In the genomic region with DNA sequence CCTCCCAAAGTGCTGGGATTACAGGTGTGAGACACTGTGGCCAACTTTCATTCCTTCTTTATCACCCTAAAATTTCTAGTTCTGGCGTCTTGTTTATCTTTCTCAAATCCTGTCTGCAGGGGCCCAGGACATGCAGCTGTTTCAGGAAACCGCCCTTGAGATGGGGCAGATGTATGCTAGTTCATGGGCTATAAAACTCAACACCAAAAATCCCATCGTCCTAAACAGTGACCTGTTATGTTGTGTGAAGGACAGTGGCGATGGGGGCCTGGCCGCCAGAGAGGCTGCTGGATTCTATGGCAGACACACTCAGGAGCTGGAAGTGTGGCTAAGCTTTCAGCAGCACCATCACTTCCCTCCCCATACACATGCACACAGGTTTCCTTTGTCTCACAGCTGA, we compare ENCODE assay signal across 15 cellular contexts. TPM values are rescaled to one million over a fixed set of nuclear protein-coding genes. Genes with fewer than 3 reads are reported as not detected.
A peak's percentile ranks its signal among the peaks of the same experiment; 100 is the strongest.
DNase-seq lines count a peak whose midpoint lies in the region; ATAC-seq and TF ChIP-seq lines count a peak whose summit lies in the region.
"Had no signal": no experiment of that assay in that cellular context is flagged by ENCODE, and none has a peak within 500 bp of the region (broad histone marks: within the 10 kb centered on the region; RNA-seq: fewer than 3 reads in every experiment).

No MANE protein-coding gene starts in this region.

- no peak for ATAC-seq in CD4-positive, CD25-positive, alpha-beta regulatory T cell (ENCODE audit: low read depth in 2 of 2)
- no peak for ATAC-seq in CD8-positive, alpha-beta T cell
- ATAC-seq in central memory CD8-positive, alpha-beta T cell (replicated peaks; ENCODE audit: extremely low read depth, poor library complexity, severe bottlenecking): no peak

- peaks cover 23% of the 10 kb centered on the region for H3K36me3 ChIP-seq in CD4-positive, CD25-positive, alpha-beta regulatory T cell (ENCODE audit: control insufficient read depth, insufficient read depth, low read length)
- peaks cover 5% of the 10 kb centered on the region for H3K36me3 ChIP-seq in CD8-positive, alpha-beta T cell (ENCODE audit: insufficient read depth, low read length)
- H3K36me3 ChIP-seq in neutrophil: peaks cover 12% of the 10 kb centered on the region
- H3K36me3 ChIP-seq: HAP-1 had no signal

- H3K36me3 Mint-ChIP-seq in CD4-positive, CD25-positive, alpha-beta regulatory T cell: peaks cover 4% of the 10 kb centered on the region
- peaks cover 36% of the 10 kb centered on the region for H3K36me3 Mint-ChIP-seq in CD8-positive, alpha-beta T cell
- peaks cover 8% of the 10 kb centered on the region for H3K36me3 Mint-ChIP-seq in central memory CD8-positive, alpha-beta T cell (ENCODE audit: insufficient read depth)

- H3K27ac ChIP-seq in CD4-positive, CD25-positive, alpha-beta regulatory T cell (ENCODE audit: insufficient read depth, low read length, poor library complexity, severe bottlenecking): no peak overlapping the region
- no peak overlapping the region for H3K27ac ChIP-seq in CD8-positive, alpha-beta T cell (ENCODE audit: low read depth, low read length)
- H3K27ac ChIP-seq in neutrophil: peak overlapping the region; percentile 1
- H3K27ac ChIP-seq: PC-9 had no signal

- H3K27ac Mint-ChIP-seq in CD4-positive, CD25-positive, alpha-beta regulatory T cell: peak overlapping the region in 2 of 3 donors; percentile 48 to 49
- peak overlapping the region; percentile 22 for H3K27ac Mint-ChIP-seq in CD8-positive, alpha-beta T cell
- H3K27ac Mint-ChIP-seq in central memory CD8-positive, alpha-beta T cell (ENCODE audit: low read depth): peak overlapping the region; percentile 32

- POLR2A ChIA-PET in CD8-positive, alpha-beta T cell (lab: Charles Lee): interaction anchor here (0.6 to 1.3 kb wide), 2 partner anchors 9 to 98 kb away, joined by 3 to 4 read pairs; no protein-coding TSS in a partner anchor

- no peak overlapping the region for H3K4me3 Mint-ChIP-seq in CD4-positive, CD25-positive, alpha-beta regulatory T cell
- no peak overlapping the region for H3K4me3 Mint-ChIP-seq in CD8-positive, alpha-beta T cell
- H3K4me3 Mint-ChIP-seq in central memory CD8-positive, alpha-beta T cell: no peak overlapping the region

- H3K9me3 Mint-ChIP-seq in CD4-positive, CD25-positive, alpha-beta regulatory T cell: no peaks in the 10 kb centered on the region
- H3K9me3 Mint-ChIP-seq in CD8-positive, alpha-beta T cell: no peaks in the 10 kb centered on the region
- H3K9me3 Mint-ChIP-seq in central memory CD8-positive, alpha-beta T cell: no peaks in the 10 kb centered on the region

- CTCF ChIA-PET in CD8-positive, alpha-beta T cell (lab: Charles Lee): interaction anchor here (0.9 to 2.2 kb wide), 5 partner anchors 21 to 124 kb away, joined by 4 to 7 read pairs (median 5); no protein-coding TSS in a partner anchor

- H3K4me3 ChIP-seq in CD4-positive, CD25-positive, alpha-beta regulatory T cell (ENCODE audit: low read depth, low read length): no peak overlapping the region
- H3K4me3 ChIP-seq in CD8-positive, alpha-beta T cell (ENCODE audit: low read depth, low read length): no peak overlapping the region
- no peak overlapping the region for H3K4me3 ChIP-seq in neutrophil (ENCODE audit: low read depth in 1 of 2, low read length in 1 of 2)
- H3K4me3 ChIP-seq: HAP-1, PC-9 had no signal

- TF ChIP-seq CTCF in CD8-positive, alpha-beta T cell (IDR thresholded peaks at IDR 0.05): no peak
- no peak for TF ChIP-seq CTCF in neutrophil (IDR thresholded peaks at IDR 0.05)

- H3K9me3 ChIP-seq in CD4-positive, CD25-positive, alpha-beta regulatory T cell (ENCODE audit: control insufficient read depth in 2 of 2, low read length in 2 of 2): no peaks in the 10 kb centered on the region
- H3K9me3 ChIP-seq in CD8-positive, alpha-beta T cell (ENCODE audit: low read length): no peaks in the 10 kb centered on the region
- H3K9me3 ChIP-seq in neutrophil: no peaks in the 10 kb centered on the region
- H3K9me3 ChIP-seq: HAP-1 had no signal

- DNase-seq in CD4-positive, CD25-positive, alpha-beta regulatory T cell: no peak
- DNase-seq in CD8-positive, alpha-beta T cell: no peak
- no peak for DNase-seq in central memory CD8-positive, alpha-beta T cell (ENCODE audit: low spot score in 2 of 2)
- DNase-seq in NCI-H1092 treated with DMSO at 0.1 percent for 48 hours (lab: John Stamatoyannopoulos, UW) (no peak), GM19238 (ENCODE audit: insufficient read length, low spot score) (no peak), inferior parietal cortex (ENCODE audit: extremely low spot score) (no peak)
- DNase-seq: Karpas-422, MM.1S, NCI-H1105 treated with DMSO at 0.1 percent for 48 hours, NCI-H187, NCI-H446, NCI-H748 treated with DMSO at 0.1 percent for 48 hours, PC-9 had no signal

- intact Hi-C loops in CD8-positive, alpha-beta T cell (cut with DNase I, micrococcal nuclease): no loop called here

- H3K4me1 Mint-ChIP-seq in CD4-positive, CD25-positive, alpha-beta regulatory T cell: peaks cover 12 to 84% (median 55%) of the 10 kb centered on the region in 4 donors
- peaks cover 80% of the 10 kb centered on the region for H3K4me1 Mint-ChIP-seq in CD8-positive, alpha-beta T cell (ENCODE audit: low read depth)
- peaks cover 55% of the 10 kb centered on the region for H3K4me1 Mint-ChIP-seq in central memory CD8-positive, alpha-beta T cell

- H3K27me3 Mint-ChIP-seq in CD4-positive, CD25-positive, alpha-beta regulatory T cell: no peaks in the 10 kb centered on the region
- H3K27me3 Mint-ChIP-seq in CD8-positive, alpha-beta T cell (ENCODE audit: low read depth): no peaks in the 10 kb centered on the region
- no peaks in the 10 kb centered on the region for H3K27me3 Mint-ChIP-seq in central memory CD8-positive, alpha-beta T cell

- H3K4me1 ChIP-seq in CD4-positive, CD25-positive, alpha-beta regulatory T cell (ENCODE audit: control insufficient read depth, insufficient read depth, low read length, poor library complexity, severe bottlenecking): peaks cover 36% of the 10 kb centered on the region
- H3K4me1 ChIP-seq in CD8-positive, alpha-beta T cell (ENCODE audit: insufficient read depth, low read length): peaks cover 72% of the 10 kb centered on the region
- H3K4me1 ChIP-seq in neutrophil (ENCODE audit: control insufficient read depth in 1 of 2, insufficient read depth in 1 of 2, low read depth in 1 of 2, low read length in 1 of 2): peaks cover 42 to 71% of the 10 kb centered on the region in 2 experiments
- H3K4me1 ChIP-seq: HAP-1 had no signal

- no peaks in the 10 kb centered on the region for H3K27me3 ChIP-seq in CD4-positive, CD25-positive, alpha-beta regulatory T cell (ENCODE audit: control insufficient read depth, insufficient read depth, low read length)
- H3K27me3 ChIP-seq in CD8-positive, alpha-beta T cell (ENCODE audit: insufficient read depth, low read length): no peaks in the 10 kb centered on the region
- H3K27me3 ChIP-seq in neutrophil: no peaks in the 10 kb centered on the region

RNA-seq across cellular contexts. Expression of gene MARK2, which starts 36.6 kb away (rescaled TPM):
- total RNA-seq in CD4-positive, CD25-positive, alpha-beta regulatory T cell: 66.6 TPM
- polyA plus RNA-seq in CD4-positive, CD25-positive, alpha-beta regulatory T cell: 10 to 100 TPM; 29.3 to 39.9 (median 36.4) TPM
- 10 to 100 TPM; 16.9 to 19.1 TPM for total RNA-seq in CD8-positive, alpha-beta T cell

RNA-seq across cellular contexts. Expression of gene RCOR2, which starts 41.5 kb away (rescaled TPM):
- not detected for total RNA-seq in CD4-positive, CD25-positive, alpha-beta regulatory T cell
- not detected for polyA plus RNA-seq in CD4-positive, CD25-positive, alpha-beta regulatory T cell
- total RNA-seq in CD8-positive, alpha-beta T cell: not detected
